35 cellular contexts compared by ENCODE assay signal in genomic region chr1:82165304-82165703, GRCh38.
"Had no signal": no experiment of that assay in that cellular context is flagged by ENCODE, and none has a peak within 500 bp of the region (broad histone marks: within the 10 kb centered on the region; RNA-seq: fewer than 3 reads in every experiment).

No MANE protein-coding gene starts in this region.

- H3K9me3 ChIP-seq: MG63 had no signal

- H3K36me3 ChIP-seq: MG63 had no signal

- H3K27me3 ChIP-seq: MG63 had no signal

- H3K4me3 ChIP-seq: MG63 had no signal

- DNase-seq: Karpas-422, Kasumi-1, MG63, MM.1S, MV-4-11, NCI-H1048, NCI-H1092, NCI-H1092 treated with DMSO at 0.1 percent for 48 hours, NCI-H1105, NCI-H1105 treated with DMSO at 0.1 percent for 48 hours, NCI-H1417, NCI-H1417 treated with DMSO at 0.1 percent for 48 hours, NCI-H1436, NCI-H1436 treated with DMSO at 0.1 percent for 48 hours, NCI-H146, NCI-H1694, NCI-H1694 treated with DMSO at 0.1 percent for 48 hours, NCI-H187, NCI-H187 treated with DMSO at 0.1 percent for 48 hours, NCI-H1930, NCI-H2029, NCI-H2029 treated with DMSO at 0.1 percent for 48 hours, NCI-H2081, NCI-H2081 treated with DMSO at 0.1 percent for 48 hours, NCI-H2107, NCI-H2171, NCI-H2171 treated with DMSO at 0.1 percent for 48 hours, NCI-H2227 treated with DMSO at 0.1 percent for 48 hours, NCI-H226, NCI-H345, NCI-H446, NCI-H446 treated with DMSO at 0.1 percent for 48 hours, NCI-H510A, NCI-H510A treated with DMSO at 0.1 percent for 48 hours, NCI-H524 had no signal
